In the genomic region with DNA sequence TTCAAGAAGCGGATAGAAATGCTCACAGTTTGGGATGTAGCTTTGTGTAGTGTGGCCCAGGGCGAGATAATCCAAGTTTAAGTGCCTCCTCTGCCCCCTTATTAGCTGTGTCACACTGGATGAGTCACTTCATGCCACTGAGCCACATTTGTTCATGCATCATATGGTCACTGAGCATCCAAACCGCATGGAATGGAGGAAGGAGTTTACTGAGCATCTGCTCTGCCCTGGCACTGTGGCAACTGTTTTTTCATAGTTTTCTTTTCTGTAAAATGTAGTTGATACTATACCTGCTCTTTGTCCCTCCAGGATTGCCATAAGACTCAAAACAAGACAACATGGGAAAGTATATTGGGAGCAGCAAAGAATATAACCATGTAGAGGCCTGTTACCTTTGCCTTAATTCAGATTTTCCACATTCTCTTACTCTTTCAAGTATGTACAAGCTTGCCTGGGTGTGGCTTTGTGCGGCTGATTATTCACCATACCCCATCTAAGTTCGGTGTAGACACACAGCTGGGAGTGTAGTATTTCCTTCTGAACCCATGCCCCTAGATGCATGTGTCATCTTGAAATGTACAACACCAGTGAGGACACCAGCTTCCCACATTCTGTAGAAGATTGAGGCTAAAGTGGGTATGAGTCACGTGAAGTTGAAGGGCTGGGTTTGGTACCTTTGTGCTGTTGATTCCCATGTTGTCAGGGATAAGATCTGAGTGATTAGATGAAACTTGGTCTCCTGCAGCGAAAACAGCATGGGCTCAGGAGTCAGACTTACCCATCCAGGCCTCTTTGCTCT, we compare ENCODE assay signal across 8 cellular contexts. TPM values are rescaled to one million over a fixed set of nuclear protein-coding genes. Genes with fewer than 3 reads are reported as not detected.
DNase-seq lines count a peak whose midpoint lies in the region; ATAC-seq and TF ChIP-seq lines count a peak whose summit lies in the region.

No MANE protein-coding gene starts in this region.

- ATAC-seq in HG03571 (IDR thresholded peaks at IDR 0.05; ENCODE audit: unreplicated experiment) (no peak), GM19452 (IDR thresholded peaks at IDR 0.05; ENCODE audit: unreplicated experiment) (no peak)

- H2BK12ac ChIP-seq in mesenchymal stem cell (ENCODE audit: low read length in 2 of 2): peak overlapping the region; percentile 28 to 51

- H3K27me3 ChIP-seq in MG63 (no peaks in the 10 kb centered on the region), mesenchymal stem cell (ENCODE audit: control insufficient read depth in 1 of 2, insufficient read depth in 1 of 2, low read length in 2 of 2) (no peaks in the 10 kb centered on the region), ovary (no peaks in the 10 kb centered on the region)

- no peaks in the 10 kb centered on the region for H3K79me1 ChIP-seq in mesenchymal stem cell (replicated peaks; ENCODE audit: low read length, poor library complexity, severe bottlenecking)

- H3K4me3 ChIP-seq in MG63 (no peak overlapping the region), astrocyte of the spinal cord (ENCODE audit: low read depth, low read length) (no peak overlapping the region), mesenchymal stem cell (ENCODE audit: insufficient read depth in 1 of 2, low read depth in 1 of 2, low read length in 2 of 2) (peak overlapping the region in 1 of 2 experiments; percentile 35), ovary (no peak overlapping the region)

- DNase-seq in Ammon's horn (ENCODE audit: low spot score) (peak; percentile 12), MG63 (peak; percentile 74), astrocyte of the spinal cord (ENCODE audit: low read depth, low spot score) (peak; percentile 92), mesenchymal stem cell (peak; percentile 83), NCI-H1105 treated with DMSO at 0.1 percent for 48 hours (lab: John Stamatoyannopoulos, UW) (no peak), ovary (no peak)

- no peak overlapping the region for H3K14ac ChIP-seq in mesenchymal stem cell (ENCODE audit: low read length in 2 of 2)

- no peak overlapping the region for H2AK5ac ChIP-seq in mesenchymal stem cell (ENCODE audit: low read length, severe bottlenecking)

- TF ChIP-seq CTCF in astrocyte of the spinal cord (IDR thresholded peaks at IDR 0.05; ENCODE audit: low read depth, low read length) (no peak), ovary (IDR thresholded peaks at IDR 0.05) (no peak)

- TF ChIP-seq POLR2A in ovary (IDR thresholded peaks at IDR 0.05): no peak

- peak overlapping the region in 1 of 2 experiments; percentile 5 for H3K18ac ChIP-seq in mesenchymal stem cell (ENCODE audit: low read depth in 1 of 2, low read length in 2 of 2)

- in situ Hi-C loops in astrocyte of the spinal cord (cut with HindIII; ENCODE audit: low sequenced_read_pairs): no loop called here

- H3K23ac ChIP-seq in mesenchymal stem cell (ENCODE audit: low read length in 2 of 2): no peak overlapping the region

- H4K91ac ChIP-seq in mesenchymal stem cell (ENCODE audit: low read length): peak overlapping the region; percentile 59

- no peak for TF ChIP-seq EP300 in ovary (IDR thresholded peaks at IDR 0.05)

- intact Hi-C loops in ovary (cut with DNase I): no loop called here

- 48% methylated on average over 7 of the region's 7 CpGs for WGBS in mesenchymal stem cell
- WGBS in ovary, 3 donors: 81 to 88% (median 82%) methylated on average over 7 of the region's 7 CpGs

- H2AFZ ChIP-seq in mesenchymal stem cell (ENCODE audit: low read depth, low read length): peak overlapping the region; percentile 36

- no peak overlapping the region for H2BK15ac ChIP-seq in mesenchymal stem cell (ENCODE audit: low read depth, poor library complexity, severe bottlenecking)

- H3K4me2 ChIP-seq in mesenchymal stem cell (ENCODE audit: low read length, poor library complexity, severe bottlenecking): peak overlapping the region; percentile 22

- no peak overlapping the region for H3K4ac ChIP-seq in mesenchymal stem cell (ENCODE audit: low read depth in 1 of 2, low read length in 2 of 2)

- peak overlapping the region; percentile 52 for H2BK5ac ChIP-seq in mesenchymal stem cell (ENCODE audit: low read depth, low read length, poor library complexity, severe bottlenecking)

- no peak overlapping the region for H4K8ac ChIP-seq in mesenchymal stem cell (ENCODE audit: low read length)

- H3K9me3 ChIP-seq in MG63: no peaks in the 10 kb centered on the region
- H3K9me3 ChIP-seq in mesenchymal stem cell (ENCODE audit: control insufficient read depth, low read length): no peaks in the 10 kb centered on the region
- H3K9me3 ChIP-seq in ovary: no peaks in the 10 kb centered on the region

- no peaks in the 10 kb centered on the region for H3K36me3 ChIP-seq in MG63
- H3K36me3 ChIP-seq in mesenchymal stem cell (ENCODE audit: control insufficient read depth in 1 of 2, insufficient read depth in 2 of 2, low read depth in 1 of 2, low read length in 2 of 2): no peaks in the 10 kb centered on the region
- H3K36me3 ChIP-seq in ovary: no peaks in the 10 kb centered on the region

- H3K9ac ChIP-seq in mesenchymal stem cell (ENCODE audit: low read length): peak overlapping the region; percentile 83

- H3K27ac ChIP-seq in mesenchymal stem cell (ENCODE audit: low read length, poor library complexity, severe bottlenecking) (peak overlapping the region; percentile 90), ovary (no peak overlapping the region)

- H2BK120ac ChIP-seq in mesenchymal stem cell (ENCODE audit: low read depth, low read length): no peak overlapping the region

- H3K4me1 ChIP-seq in mesenchymal stem cell (ENCODE audit: control insufficient read depth, insufficient read depth, low read depth, low read length): peaks cover 19% of the 10 kb centered on the region
- peaks cover 2% of the 10 kb centered on the region for H3K4me1 ChIP-seq in ovary (ENCODE audit: insufficient read depth)

RNA-seq across cellular contexts. Expression of a gene that starts 14.8 kb away (rescaled TPM):
- 24.2 and 40.1 TPM in 2 replicates for total RNA-seq in MG63 (2014; rRNA removed; shearing (Covaris generic); ENCODE audit: low replicate concordance)
- polyA plus RNA-seq in mesenchymal stem cell (2013, experiment 1 of 2): 28.3 TPM
- 28.4 TPM for polyA plus RNA-seq in mesenchymal stem cell (2013, experiment 2 of 2)
- 10 to 100 TPM; 15.9 to 55.1 (median 37.3) TPM for total RNA-seq in ovary
- 10 to 100 TPM; 14.6 to 35.4 TPM for polyA plus RNA-seq in ovary

Comparison
In these comparisons a context has a peak if more than half of its experiments do, and no peak if none do; other contexts are left out.
1. DNase-seq: peak in Ammon's horn (single experiment), MG63 (single experiment), astrocyte of the spinal cord (single experiment) and mesenchymal stem cell (single experiment); none in NCI-H1105 treated with DMSO at 0.1 percent for 48 hours (single experiment) and ovary (0 of 5).